ENCODE assay signal across 34 cellular contexts in the genomic region with DNA sequence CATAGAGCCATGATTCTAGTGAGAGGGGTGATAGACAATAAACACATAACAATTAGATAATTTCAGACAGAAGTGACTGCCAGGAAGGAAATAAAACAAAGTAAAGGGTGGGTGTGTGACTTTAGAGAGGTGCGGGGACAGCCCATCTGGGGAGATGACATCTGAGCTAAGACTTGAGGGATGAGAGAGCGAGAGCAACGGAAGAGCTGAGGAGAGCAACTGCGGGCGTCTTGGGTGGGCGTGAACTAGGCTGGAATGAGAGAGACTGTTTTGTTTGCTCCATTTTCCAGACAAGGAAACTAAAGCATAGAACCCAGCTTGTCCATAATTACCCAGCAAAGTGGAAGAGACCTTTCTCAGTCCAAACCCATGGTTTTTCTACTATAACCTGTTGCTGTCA. TPM values are rescaled to one million over a fixed set of nuclear protein-coding genes. Genes with fewer than 3 reads are reported as not detected.
"Had no signal": no experiment of that assay in that cellular context is flagged by ENCODE, and none has a peak within 500 bp of the region (broad histone marks: within the 10 kb centered on the region; RNA-seq: fewer than 3 reads in every experiment).

No MANE protein-coding gene starts in this region.

- DNase-seq: Karpas-422, Kasumi-1, MG63, MM.1S, MV-4-11, NCI-H1048, NCI-H1092, NCI-H1092 treated with DMSO at 0.1 percent for 48 hours, NCI-H1105, NCI-H1105 treated with DMSO at 0.1 percent for 48 hours, NCI-H1417, NCI-H1417 treated with DMSO at 0.1 percent for 48 hours, NCI-H1436, NCI-H1436 treated with DMSO at 0.1 percent for 48 hours, NCI-H146, NCI-H1694, NCI-H1694 treated with DMSO at 0.1 percent for 48 hours, NCI-H187, NCI-H187 treated with DMSO at 0.1 percent for 48 hours, NCI-H1930, NCI-H2029, NCI-H2029 treated with DMSO at 0.1 percent for 48 hours, NCI-H2081, NCI-H2081 treated with DMSO at 0.1 percent for 48 hours, NCI-H2107, NCI-H2171, NCI-H2171 treated with DMSO at 0.1 percent for 48 hours, NCI-H2227 treated with DMSO at 0.1 percent for 48 hours, NCI-H226, NCI-H345, NCI-H446, NCI-H446 treated with DMSO at 0.1 percent for 48 hours, NCI-H510A had no signal

RNA-seq across cellular contexts. Expression of gene NRXN3, which starts 25.3 kb away (rescaled TPM):
- total RNA-seq: MCF 10A had no signal
